In the genomic region with DNA sequence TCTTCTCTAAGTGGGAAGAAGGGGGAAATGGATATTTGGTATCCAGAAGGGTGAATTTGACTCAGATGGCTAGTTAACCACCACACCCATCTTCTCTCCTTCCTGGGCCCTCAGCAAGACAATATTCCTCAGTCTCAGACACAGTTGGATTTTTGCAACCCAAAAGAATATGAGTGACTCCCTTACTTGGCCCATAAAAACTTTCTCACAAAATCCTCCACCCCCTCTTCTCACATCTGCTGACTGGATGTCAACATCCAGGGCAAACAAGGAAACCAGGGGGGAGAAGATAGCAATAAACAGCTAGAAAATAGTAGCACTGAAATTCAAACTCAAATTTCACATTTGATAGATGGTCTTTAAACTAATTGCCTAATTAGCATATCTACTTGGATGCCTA, we compare ENCODE assay signal across 17 cellular contexts. TPM values are rescaled to one million over a fixed set of nuclear protein-coding genes. Genes with fewer than 3 reads are reported as not detected.
"Had no signal": no experiment of that assay in that cellular context is flagged by ENCODE, and none has a peak within 500 bp of the region (broad histone marks: within the 10 kb centered on the region; RNA-seq: fewer than 3 reads in every experiment).

No MANE protein-coding gene starts in this region.

- ATAC-seq: activated T-cell treated with anti-CD3 and anti-CD28 coated beads, Interleukin-2, amount 50 U/mL, for 4 hours; left lung; natural killer cell had no signal

- DNase-seq: activated CD4-positive, alpha-beta memory T cell treated with anti-CD3 and anti-CD28 coated beads for 36 hours; activated CD4-positive, alpha-beta T cell treated with anti-CD3 and anti-CD28 coated beads for 36 hours; activated effector memory CD4-positive, alpha-beta T cell treated with anti-CD3 and anti-CD28 coated beads, Interleukin-2, amount 50 U/mL, for 16 hours; activated T-cell treated with anti-CD3 and anti-CD28 coated beads, Interleukin-2, amount 50 U/mL, for 4 hours; amygdala; effector memory CD4-positive, alpha-beta T cell; islet precursor cell; left lung; natural killer cell; stimulated activated CD4-positive, alpha-beta T cell treated with anti-CD3 and anti-CD28 coated beads, Interleukin-15, amount 100 ng/mL, for 24 hours; stimulated activated CD4-positive, alpha-beta T cell treated with anti-CD3 and anti-CD28 coated beads, Interleukin-4, amount 100 ng/mL, for 1 hour; stimulated activated naive B cell treated with anti-CD40 and anti-IgM and Interleukin-4, amounts not matched to agents 10 μg/mL and 1 μg/mL and 100 μg/mL, for 72 hours; thyroid gland; uterus; WERI-Rb-1 had no signal

- H3K4me1 ChIP-seq: left lung, thyroid gland, uterus had no signal

- H3K4me3 ChIP-seq: left lung, thyroid gland, uterus had no signal

- H3K9me3 ChIP-seq: left lung, neutrophil, thyroid gland, uterus had no signal

- H3K36me3 ChIP-seq: left lung, neutrophil, thyroid gland, uterus, WERI-Rb-1 had no signal

- H3K27ac ChIP-seq: left lung, neutrophil, thyroid gland, uterus, WERI-Rb-1 had no signal

- H3K27me3 ChIP-seq: left lung, neutrophil, thyroid gland, uterus had no signal

RNA-seq across cellular contexts. Expression of gene SULT1C4, which starts 36.0 kb away (rescaled TPM):
- total RNA-seq: activated CD4-positive, alpha-beta memory T cell treated with anti-CD3 and anti-CD28 coated beads for 36 hours; activated CD4-positive, alpha-beta T cell treated with anti-CD3 and anti-CD28 coated beads for 36 hours; activated naive CD4-positive, alpha-beta T cell treated with anti-CD3 and anti-CD28 coated beads, Interleukin-2, amount 50 U/mL, for 72 hours; activated T-cell treated with anti-CD3 and anti-CD28 coated beads, Interleukin-2, amount 50 U/mL, for 4 hours; natural killer cell had no signal
